1 cellular context compared by ENCODE assay signal in genomic region chr7:75916685-75917634, GRCh38.
A peak's percentile ranks its signal among the peaks of the same experiment; 100 is the strongest.
TF ChIP-seq lines count a peak whose summit lies in the region.

No MANE protein-coding gene starts in this region.

TF ChIP-seq in K562, 482 proteins besides CTCF, POLR2A, EP300 and RAD21 (continued from another document):
- TF ChIP-seq, protein P1, sequence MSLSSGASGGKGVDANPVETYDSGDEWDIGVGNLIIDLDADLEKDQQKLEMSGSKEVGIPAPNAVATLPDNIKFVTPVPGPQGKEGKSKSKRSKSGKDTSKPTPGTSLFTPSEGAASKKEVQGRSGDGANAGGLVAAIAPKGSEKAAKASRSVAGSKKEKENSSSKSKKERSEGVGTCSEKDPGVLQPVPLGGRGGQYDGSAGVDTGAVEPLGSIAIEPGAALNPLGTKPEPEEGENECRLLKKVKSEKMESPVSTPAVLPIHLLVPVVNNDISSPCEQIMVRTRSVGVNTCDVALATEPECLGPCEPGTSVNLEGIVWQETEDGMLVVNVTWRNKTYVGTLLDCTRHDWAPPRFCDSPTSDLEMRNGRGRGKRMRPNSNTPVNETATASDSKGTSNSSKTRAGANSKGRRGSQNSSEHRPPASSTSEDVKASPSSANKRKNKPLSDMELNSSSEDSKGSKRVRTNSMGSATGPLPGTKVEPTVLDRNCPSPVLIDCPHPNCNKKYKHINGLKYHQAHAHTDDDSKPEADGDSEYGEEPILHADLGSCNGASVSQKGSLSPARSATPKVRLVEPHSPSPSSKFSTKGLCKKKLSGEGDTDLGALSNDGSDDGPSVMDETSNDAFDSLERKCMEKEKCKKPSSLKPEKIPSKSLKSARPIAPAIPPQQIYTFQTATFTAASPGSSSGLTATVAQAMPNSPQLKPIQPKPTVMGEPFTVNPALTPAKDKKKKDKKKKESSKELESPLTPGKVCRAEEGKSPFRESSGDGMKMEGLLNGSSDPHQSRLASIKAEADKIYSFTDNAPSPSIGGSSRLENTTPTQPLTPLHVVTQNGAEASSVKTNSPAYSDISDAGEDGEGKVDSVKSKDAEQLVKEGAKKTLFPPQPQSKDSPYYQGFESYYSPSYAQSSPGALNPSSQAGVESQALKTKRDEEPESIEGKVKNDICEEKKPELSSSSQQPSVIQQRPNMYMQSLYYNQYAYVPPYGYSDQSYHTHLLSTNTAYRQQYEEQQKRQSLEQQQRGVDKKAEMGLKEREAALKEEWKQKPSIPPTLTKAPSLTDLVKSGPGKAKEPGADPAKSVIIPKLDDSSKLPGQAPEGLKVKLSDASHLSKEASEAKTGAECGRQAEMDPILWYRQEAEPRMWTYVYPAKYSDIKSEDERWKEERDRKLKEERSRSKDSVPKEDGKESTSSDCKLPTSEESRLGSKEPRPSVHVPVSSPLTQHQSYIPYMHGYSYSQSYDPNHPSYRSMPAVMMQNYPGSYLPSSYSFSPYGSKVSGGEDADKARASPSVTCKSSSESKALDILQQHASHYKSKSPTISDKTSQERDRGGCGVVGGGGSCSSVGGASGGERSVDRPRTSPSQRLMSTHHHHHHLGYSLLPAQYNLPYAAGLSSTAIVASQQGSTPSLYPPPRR (CRISPR knock-in tag; IDR thresholded peaks at IDR 0.05; ENCODE audit: borderline replicate concordance) = no peak
- peak; percentile 60 for TF ChIP-seq CEBPB (tag; IDR thresholded peaks at IDR 0.05)
